ENCODE assay signal across 18 cellular contexts in the genomic region with DNA sequence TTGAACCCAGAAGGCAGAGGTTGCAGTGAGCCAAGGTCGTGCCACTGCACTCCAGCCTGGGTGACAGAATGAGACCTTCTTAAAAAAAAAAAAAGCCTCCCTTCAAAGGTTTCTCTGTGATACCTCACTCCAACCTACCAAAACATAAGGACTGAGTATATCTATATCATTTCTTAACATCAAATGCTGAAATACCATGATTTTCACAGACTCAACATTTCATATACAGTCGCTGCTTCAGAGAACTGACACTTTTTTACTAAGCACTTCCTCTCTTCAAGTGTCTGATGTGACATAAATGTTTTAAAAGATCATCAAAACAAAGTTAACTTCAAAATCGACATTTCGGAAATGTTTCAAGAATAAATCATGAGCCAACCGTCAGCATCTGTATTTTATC. TPM values are rescaled to one million over a fixed set of nuclear protein-coding genes. Genes with fewer than 3 reads are reported as not detected.
A peak's percentile ranks its signal among the peaks of the same experiment; 100 is the strongest.
DNase-seq lines count a peak whose midpoint lies in the region; ATAC-seq and TF ChIP-seq lines count a peak whose summit lies in the region.
"Had no signal": no experiment of that assay in that cellular context is flagged by ENCODE, and none has a peak within 500 bp of the region (broad histone marks: within the 10 kb centered on the region; RNA-seq: fewer than 3 reads in every experiment).

No MANE protein-coding gene starts in this region.

- H3K27me3 ChIP-seq in CD4-positive, alpha-beta memory T cell (ENCODE audit: insufficient read depth, low read length): no peaks in the 10 kb centered on the region
- H3K27me3 ChIP-seq in naive thymus-derived CD4-positive, alpha-beta T cell (ENCODE audit: control insufficient read depth in 2 of 2, insufficient read depth in 2 of 2, low read length in 2 of 2): no peaks in the 10 kb centered on the region
- H3K27me3 ChIP-seq: MG63 had no signal

- H3K27me3 Mint-ChIP-seq in activated T-cell treated with anti-CD3 and anti-CD28 coated beads, Interleukin-2, amount 50 U/mL, for 72 hours (ENCODE audit: low read depth): no peaks in the 10 kb centered on the region
- H3K27me3 Mint-ChIP-seq in CD4-positive, alpha-beta memory T cell: no peaks in the 10 kb centered on the region
- H3K27me3 Mint-ChIP-seq in WTC11 (ENCODE audit: low read depth): no peaks in the 10 kb centered on the region
- no peaks in the 10 kb centered on the region for H3K27me3 Mint-ChIP-seq in naive thymus-derived CD4-positive, alpha-beta T cell

- peaks cover 8% of the 10 kb centered on the region for H3K4me1 ChIP-seq in CD4-positive, alpha-beta memory T cell (ENCODE audit: insufficient read depth, low read length)
- H3K4me1 ChIP-seq in naive thymus-derived CD4-positive, alpha-beta T cell (ENCODE audit: control insufficient read depth in 2 of 2, insufficient read depth in 2 of 2, low read length in 2 of 2): no peaks in the 10 kb centered on the region

- H3K36me3 Mint-ChIP-seq in activated T-cell treated with anti-CD3 and anti-CD28 coated beads, Interleukin-2, amount 50 U/mL, for 72 hours (ENCODE audit: insufficient read depth in 2 of 2): peaks cover 8 to 20% of the 10 kb centered on the region in 2 donors
- H3K36me3 Mint-ChIP-seq in CD4-positive, alpha-beta memory T cell: peaks cover 34 to 56% of the 10 kb centered on the region in 2 donors
- H3K36me3 Mint-ChIP-seq in WTC11: peaks cover 47% of the 10 kb centered on the region
- H3K36me3 Mint-ChIP-seq in naive thymus-derived CD4-positive, alpha-beta T cell: peaks cover 7 to 32% (median 16%) of the 10 kb centered on the region in 5 donors

- POLR2A ChIA-PET in CD4-positive, alpha-beta memory T cell (lab: Charles Lee; ENCODE audit: partially characterized antibody): no interaction called here
- POLR2A ChIA-PET in WTC11 (lab: Charles Lee): no interaction called here
- POLR2A ChIA-PET in naive thymus-derived CD4-positive, alpha-beta T cell (lab: Charles Lee): interaction anchor here (1.0 kb wide), 1 partner anchor 17 kb away, joined by 4 read pairs; no protein-coding TSS in a partner anchor

- H3K9me3 ChIP-seq in CD4-positive, alpha-beta memory T cell (ENCODE audit: control insufficient read depth in 1 of 2, low read length in 2 of 2): no peaks in the 10 kb centered on the region
- H3K9me3 ChIP-seq in naive thymus-derived CD4-positive, alpha-beta T cell (ENCODE audit: control insufficient read depth in 2 of 3, low read length in 3 of 3): no peaks in the 10 kb centered on the region
- H3K9me3 ChIP-seq: Caco-2, MG63 had no signal

- no peaks in the 10 kb centered on the region for H3K9me3 Mint-ChIP-seq in activated T-cell treated with anti-CD3 and anti-CD28 coated beads, Interleukin-2, amount 50 U/mL, for 72 hours
- H3K9me3 Mint-ChIP-seq in CD4-positive, alpha-beta memory T cell: peaks cover 0 to 1% (median 0%) of the 10 kb centered on the region in 8 donors
- H3K9me3 Mint-ChIP-seq in WTC11: no peaks in the 10 kb centered on the region
- H3K9me3 Mint-ChIP-seq in naive thymus-derived CD4-positive, alpha-beta T cell: peaks cover 0 to 2% (median 0%) of the 10 kb centered on the region in 11 donors

- CTCF ChIA-PET in CD4-positive, alpha-beta memory T cell (lab: Charles Lee; ENCODE audit: partially characterized antibody): interaction anchor here (0.9 kb wide), 1 partner anchor 71 kb away, joined by 4 read pairs; no protein-coding TSS in a partner anchor
- CTCF ChIA-PET in WTC11 (lab: Charles Lee): interaction anchor here (1.0 to 1.2 kb wide), 2 partner anchors 10 to 232 kb away, joined by 3 read pairs; no protein-coding TSS in a partner anchor
- CTCF ChIA-PET in naive thymus-derived CD4-positive, alpha-beta T cell (lab: Charles Lee): no interaction called here

- peak in 1 of 2 donors; percentile 85 for ATAC-seq in activated T-cell treated with anti-CD3 and anti-CD28 coated beads, Interleukin-2, amount 50 U/mL, for 72 hours (replicated peaks in 1 of 2)
- ATAC-seq in WTC11: no peak
- ATAC-seq in naive thymus-derived CD4-positive, alpha-beta T cell: peak; percentile 45
- no peak for ATAC-seq in HG02623 (IDR thresholded peaks at IDR 0.05; ENCODE audit: unreplicated experiment)
- ATAC-seq: Panc1 had no signal

- no peak overlapping the region for H3K4me3 ChIP-seq in CD4-positive, alpha-beta memory T cell (ENCODE audit: low read length in 2 of 2)
- no peak overlapping the region for H3K4me3 ChIP-seq in naive thymus-derived CD4-positive, alpha-beta T cell (ENCODE audit: low read length)
- H3K4me3 ChIP-seq: MG63 had no signal

- H3K4me3 Mint-ChIP-seq in activated T-cell treated with anti-CD3 and anti-CD28 coated beads, Interleukin-2, amount 50 U/mL, for 72 hours: peak overlapping the region in 1 of 2 donors; percentile 47
- H3K4me3 Mint-ChIP-seq in CD4-positive, alpha-beta memory T cell: no peak overlapping the region
- H3K4me3 Mint-ChIP-seq in WTC11: no peak overlapping the region
- peak overlapping the region in 6 of 10 donors; percentile 13 to 68 (median 58) for H3K4me3 Mint-ChIP-seq in naive thymus-derived CD4-positive, alpha-beta T cell

- no peak for DNase-seq in activated T-cell treated with anti-CD3 and anti-CD28 coated beads, Interleukin-2, amount 50 U/mL, for 72 hours
- DNase-seq in activated T-cell treated with anti-CD3 and anti-CD28 coated beads, Interleukin-2, amount 50 U/mL, for 1 hour: no peak
- DNase-seq in CD4-positive, alpha-beta memory T cell: peak in 1 of 5 donors; percentile 12
- DNase-seq in WTC11 (ENCODE audit: low spot score): no peak
- peak in 4 of 9 donors; percentile 5 to 79 (median 47) for DNase-seq in naive thymus-derived CD4-positive, alpha-beta T cell
- DNase-seq in activated gamma-delta T cell (lab: John Stamatoyannopoulos, UW): no peak
- DNase-seq in stimulated activated CD4-positive, alpha-beta T cell treated with anti-CD3 and anti-CD28 coated beads, Interleukin-1b, Interleukin-23, amount 100 ng/mL, for 48 hours: no peak
- DNase-seq: C1 segment of cervical spinal cord, Caco-2, H7, MG63, NCI-H1092 treated with DMSO at 0.1 percent for 48 hours, NCI-H1694, NCI-H2227 treated with DMSO at 0.1 percent for 48 hours, NCI-H524, Right ventricle myocardium superior had no signal

- H3K27ac ChIP-seq in CD4-positive, alpha-beta memory T cell (ENCODE audit: low read depth, low read length): no peak overlapping the region
- H3K27ac ChIP-seq in naive thymus-derived CD4-positive, alpha-beta T cell (ENCODE audit: low read depth, low read length): peak overlapping the region; percentile 55

- intact Hi-C loops in CD4-positive, alpha-beta memory T cell (cut with micrococcal nuclease): no loop called here
- intact Hi-C loops in naive thymus-derived CD4-positive, alpha-beta T cell (cut with micrococcal nuclease): no loop called here

- peaks cover 43% of the 10 kb centered on the region for H3K4me1 Mint-ChIP-seq in activated T-cell treated with anti-CD3 and anti-CD28 coated beads, Interleukin-2, amount 50 U/mL, for 72 hours (ENCODE audit: low read depth)
- peaks cover 29 to 58% (median 39%) of the 10 kb centered on the region in 4 donors for H3K4me1 Mint-ChIP-seq in CD4-positive, alpha-beta memory T cell
- H3K4me1 Mint-ChIP-seq in WTC11: no peaks in the 10 kb centered on the region
- peaks cover 41 to 75% (median 59%) of the 10 kb centered on the region in 7 donors for H3K4me1 Mint-ChIP-seq in naive thymus-derived CD4-positive, alpha-beta T cell

- TF ChIP-seq CTCF in WTC11 (IDR thresholded peaks at IDR 0.05): no peak

- no peaks in the 10 kb centered on the region for H3K36me3 ChIP-seq in CD4-positive, alpha-beta memory T cell (ENCODE audit: insufficient read depth, low read length)
- peaks cover 0 to 40% (median 0%) of the 10 kb centered on the region in 3 experiments for H3K36me3 ChIP-seq in naive thymus-derived CD4-positive, alpha-beta T cell (ENCODE audit: control insufficient read depth in 2 of 3, insufficient read depth in 3 of 3, low read length in 3 of 3)

- peak overlapping the region; percentile 93 for H3K27ac Mint-ChIP-seq in activated T-cell treated with anti-CD3 and anti-CD28 coated beads, Interleukin-2, amount 50 U/mL, for 72 hours
- H3K27ac Mint-ChIP-seq in CD4-positive, alpha-beta memory T cell: peak overlapping the region in 6 of 7 donors; percentile 1 to 89 (median 74)
- peak overlapping the region; percentile 45; the same call in 1 of the 2 replicates for H3K27ac Mint-ChIP-seq in WTC11
- H3K27ac Mint-ChIP-seq in naive thymus-derived CD4-positive, alpha-beta T cell: peak overlapping the region; percentile 58 to 96 (median 78)

TF ChIP-seq in WTC11, 78 proteins besides CTCF, POLR2A, EP300 and RAD21 (continues in another document):
- TF ChIP-seq ZNF317 (CRISPR knock-in tag; IDR thresholded peaks at IDR 0.05; ENCODE audit: borderline replicate concordance, low read depth) (no peak), NFE2L1 (CRISPR knock-in tag; IDR thresholded peaks at IDR 0.05) (no peak), SMAD4 (CRISPR knock-in tag; IDR thresholded peaks at IDR 0.05) (no peak), ZNF232 (CRISPR knock-in tag; IDR thresholded peaks at IDR 0.05) (no peak)

RNA-seq across cellular contexts. Expression of a gene that starts 12.0 kb away (rescaled TPM):
- total RNA-seq in activated T-cell treated with anti-CD3 and anti-CD28 coated beads, Interleukin-2, amount 50 U/mL, for 72 hours: 10 to 100 TPM; 45.5 to 46.8 TPM
- 10 to 100 TPM; 70.7 to 72.6 TPM for total RNA-seq in CD4-positive, alpha-beta memory T cell
- polyA plus RNA-seq in CD4-positive, alpha-beta memory T cell: 10 to 100 TPM; 13.4 to 36.5 TPM
- total RNA-seq in WTC11 (2021): 84.7 to 90.1 TPM (median 89.3 TPM) in 3 replicates
- 10 to 100 TPM; 43.1 to 82.6 (median 66.9) TPM for total RNA-seq in naive thymus-derived CD4-positive, alpha-beta T cell
- 10 to 100 TPM; 18.7 to 29.2 TPM for polyA plus RNA-seq in naive thymus-derived CD4-positive, alpha-beta T cell

RNA-seq across cellular contexts. Expression of a gene that starts 15.9 kb away (rescaled TPM):
- total RNA-seq in activated T-cell treated with anti-CD3 and anti-CD28 coated beads, Interleukin-2, amount 50 U/mL, for 72 hours: 10 to 100 TPM; 34.1 to 38.1 TPM
- 10 to 100 TPM; 52.3 to 54.4 TPM for total RNA-seq in CD4-positive, alpha-beta memory T cell
- polyA plus RNA-seq in CD4-positive, alpha-beta memory T cell: 10 to 100 TPM in 1 of 2 donors, 1 to 10 TPM in 1; 3.9 to 11.7 TPM
- 26.4 to 40.5 TPM (median 33.4 TPM) in 3 replicates for total RNA-seq in WTC11 (2021)
- 10 to 100 TPM; 42.9 to 54.1 (median 44.2) TPM for total RNA-seq in naive thymus-derived CD4-positive, alpha-beta T cell
- polyA plus RNA-seq in naive thymus-derived CD4-positive, alpha-beta T cell: 10 to 100 TPM in 1 of 2 donors, 1 to 10 TPM in 1; 5.7 to 10.5 TPM

Comparison
In these comparisons a context has a peak if more than half of its experiments do, and no peak if none do; other contexts are left out.
1. H3K4me3 Mint-ChIP-seq: peak in naive thymus-derived CD4-positive, alpha-beta T cell (6 of 10); none in CD4-positive, alpha-beta memory T cell (0 of 8) and WTC11 (single experiment).
2. Peak in every context shown above with its lines, with median percentiles within 50 percentile points of each other: H3K27ac Mint-ChIP-seq.